ENCODE assay signal across 1 cellular context in genomic region chr12:268483-268840, GRCh38.
TF ChIP-seq lines count a peak whose summit lies in the region.

No MANE protein-coding gene starts in this region.

TF ChIP-seq in SK-N-SH treated with all-trans-retinoic acid at 6 μM for 48 hours, 23 proteins besides CTCF, POLR2A, EP300 and RAD21 (continued from another document):
- TF ChIP-seq TSHZ2 (CRISPR knock-in tag; IDR thresholded peaks at IDR 0.05) (no peak), OSR1 (CRISPR knock-in tag; IDR thresholded peaks at IDR 0.05) (no peak), ESRRG (CRISPR knock-in tag; IDR thresholded peaks at IDR 0.05) (no peak), ZNF8 (CRISPR knock-in tag; IDR thresholded peaks at IDR 0.05) (no peak), TCF4 (CRISPR knock-in tag; IDR thresholded peaks at IDR 0.05; ENCODE audit: borderline replicate concordance) (no peak), ARNTL (CRISPR knock-in tag; IDR thresholded peaks at IDR 0.05; ENCODE audit: borderline replicate concordance, low read depth) (no peak), ISL1 (CRISPR knock-in tag; IDR thresholded peaks at IDR 0.05) (no peak), GLIS3 (CRISPR knock-in tag; IDR thresholded peaks at IDR 0.05) (no peak)
